ENCODE assay signal across 29 cellular contexts in the genomic region with DNA sequence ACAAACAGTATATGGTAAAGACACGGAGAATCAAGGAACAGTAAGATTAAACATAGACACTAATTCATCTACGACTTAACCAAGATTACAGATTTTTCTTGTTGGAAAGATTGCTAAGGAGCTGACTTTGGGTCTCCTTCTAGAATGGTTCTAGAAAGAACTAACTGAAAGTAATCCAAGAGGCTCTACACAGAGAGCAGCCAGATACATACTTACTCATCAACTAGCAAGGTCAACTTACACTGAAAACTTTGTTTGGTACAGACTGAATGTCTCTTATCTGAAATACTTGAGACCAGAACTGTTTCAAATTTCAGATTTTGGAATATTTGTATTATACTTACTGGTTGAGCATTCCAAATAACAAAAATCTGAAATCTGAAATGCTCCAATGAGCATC. TPM values are rescaled to one million over a fixed set of nuclear protein-coding genes. Genes with fewer than 3 reads are reported as not detected.
DNase-seq lines count a peak whose midpoint lies in the region; ATAC-seq, FAIRE-seq and TF ChIP-seq lines count a peak whose summit lies in the region.
"Had no signal": no experiment of that assay in that cellular context is flagged by ENCODE, and none has a peak within 500 bp of the region (broad histone marks: within the 10 kb centered on the region; RNA-seq: fewer than 3 reads in every experiment).

No MANE protein-coding gene starts in this region.

- no peak overlapping the region for H2BK15ac ChIP-seq in IMR-90 (ENCODE audit: low read depth, low read length)

- no peak overlapping the region for H2BK20ac ChIP-seq in IMR-90 (ENCODE audit: low read depth, low read length)

- no peaks in the 10 kb centered on the region; the same call in 1 of the 2 replicates for H3K9me1 ChIP-seq in IMR-90 (ENCODE audit: insufficient read depth, low read length)

- H3K4me2 ChIP-seq in IMR-90 (ENCODE audit: low read depth, low read length) = peak overlapping the region; percentile 62; the same call in 1 of the 2 replicates

- H3K4me3 Mint-ChIP-seq in activated CD4-positive, alpha-beta T cell treated with anti-CD3 and anti-CD28 coated beads for 36 hours = no peak overlapping the region
- H3K4me3 Mint-ChIP-seq in activated naive CD8-positive, alpha-beta T cell treated with anti-CD3 and anti-CD28 coated beads for 36 hours = no peak overlapping the region
- peak overlapping the region in 4 of 10 donors; percentile 4 to 60 (median 24) for H3K4me3 Mint-ChIP-seq in naive thymus-derived CD4-positive, alpha-beta T cell
- H3K4me3 Mint-ChIP-seq: stimulated activated memory B cell treated with anti-CD40 and anti-IgM and Interleukin-4, amounts not matched to agents 10 μg/mL and 1 μg/mL and 100 μg/mL, for 72 hours had no signal

- peaks cover 11 to 18% of the 10 kb centered on the region in 2 experiments for H3K79me1 ChIP-seq in IMR-90 (ENCODE audit: low read depth in 1 of 2, low read length in 2 of 2)

- no peak for FAIRE-seq in RCC 7860 (lab: Jason Lieb, UNC)
- FAIRE-seq: GM18507 had no signal

- no peak overlapping the region for H4K5ac ChIP-seq in IMR-90 (ENCODE audit: low read depth, low read length)

- H3K27ac Mint-ChIP-seq in activated CD4-positive, alpha-beta T cell treated with anti-CD3 and anti-CD28 coated beads for 36 hours = peak overlapping the region; percentile 43
- H3K27ac Mint-ChIP-seq in activated naive CD8-positive, alpha-beta T cell treated with anti-CD3 and anti-CD28 coated beads for 36 hours = peak overlapping the region; percentile 74
- H3K27ac Mint-ChIP-seq in naive thymus-derived CD4-positive, alpha-beta T cell = peak overlapping the region in 5 of 9 donors; percentile 5 to 87 (median 55)

- no peak overlapping the region for H3K18ac ChIP-seq in IMR-90 (ENCODE audit: low read depth, low read length)

- H2BK5ac ChIP-seq in IMR-90 (ENCODE audit: low read depth, low read length, poor library complexity, severe bottlenecking) = no peak overlapping the region

- TF ChIP-seq POLR2A in IMR-90 (IDR thresholded peaks at IDR 0.05; ENCODE audit: low read depth, low read length) = no peak

- H3K23ac ChIP-seq in IMR-90 (ENCODE audit: low read depth, low read length) = no peak overlapping the region

- peaks cover 13% of the 10 kb centered on the region for H3K36me3 ChIP-seq in IMR-90 (ENCODE audit: control insufficient read depth, insufficient read depth, low read length)
- peaks cover 4 to 37% (median 16%) of the 10 kb centered on the region in 3 experiments for H3K36me3 ChIP-seq in naive thymus-derived CD4-positive, alpha-beta T cell (ENCODE audit: control insufficient read depth in 2 of 3, insufficient read depth in 3 of 3, low read length in 3 of 3)

- no peak for TF ChIP-seq RAD21 in IMR-90 (IDR thresholded peaks at IDR 0.05; ENCODE audit: low read length)

- no peak for TF ChIP-seq CTCF in IMR-90 (conservative IDR thresholded peaks at IDR 0.05; ENCODE audit: low read depth, low read length)

- no peak overlapping the region for H3K27ac ChIP-seq in IMR-90 (ENCODE audit: insufficient read depth, low read length)
- no peak overlapping the region for H3K27ac ChIP-seq in naive thymus-derived CD4-positive, alpha-beta T cell (ENCODE audit: low read depth, low read length)
- H3K27ac ChIP-seq: 22Rv1, C4-2B, coronary artery, RWPE1, SJSA1, upper lobe of left lung had no signal

- H3K9me3 Mint-ChIP-seq in activated CD4-positive, alpha-beta T cell treated with anti-CD3 and anti-CD28 coated beads for 36 hours (ENCODE audit: low read depth) = peaks cover 11% of the 10 kb centered on the region
- H3K9me3 Mint-ChIP-seq in activated naive CD8-positive, alpha-beta T cell treated with anti-CD3 and anti-CD28 coated beads for 36 hours = peaks cover 11% of the 10 kb centered on the region
- H3K9me3 Mint-ChIP-seq in naive thymus-derived CD4-positive, alpha-beta T cell = peaks cover 0 to 22% (median 9%) of the 10 kb centered on the region in 11 donors

- H3K9me3 ChIP-seq in IMR-90 (ENCODE audit: control insufficient read depth, insufficient read depth, low read length) = peaks cover 4% of the 10 kb centered on the region
- peaks cover 0 to 7% (median 0%) of the 10 kb centered on the region in 3 experiments for H3K9me3 ChIP-seq in naive thymus-derived CD4-positive, alpha-beta T cell (ENCODE audit: control insufficient read depth in 2 of 3, low read length in 3 of 3)

- H3K14ac ChIP-seq in IMR-90 (replicated peaks; ENCODE audit: low read depth, low read length) = no peak overlapping the region

- H3K4me1 Mint-ChIP-seq in activated CD4-positive, alpha-beta T cell treated with anti-CD3 and anti-CD28 coated beads for 36 hours = peaks cover 51% of the 10 kb centered on the region
- peaks cover 43% of the 10 kb centered on the region for H3K4me1 Mint-ChIP-seq in activated naive CD8-positive, alpha-beta T cell treated with anti-CD3 and anti-CD28 coated beads for 36 hours
- H3K4me1 Mint-ChIP-seq in naive thymus-derived CD4-positive, alpha-beta T cell = peaks cover 45 to 78% (median 61%) of the 10 kb centered on the region in 7 donors

- POLR2A ChIA-PET in activated CD4-positive, alpha-beta T cell treated with anti-CD3 and anti-CD28 coated beads for 36 hours (lab: Charles Lee) = no interaction called here
- POLR2A ChIA-PET in IMR-90 (lab: Charles Lee; ENCODE audit: unreplicated experiment) = no interaction called here
- POLR2A ChIA-PET in naive thymus-derived CD4-positive, alpha-beta T cell (lab: Charles Lee) = interaction anchor here (1.0 to 1.1 kb wide), 2 partner anchors 19 to 29 kb away, joined by 4 read pairs; no protein-coding TSS in a partner anchor

- no peaks in the 10 kb centered on the region for H3K27me3 ChIP-seq in IMR-90 (ENCODE audit: control insufficient read depth, insufficient read depth, low read length)
- no peaks in the 10 kb centered on the region for H3K27me3 ChIP-seq in naive thymus-derived CD4-positive, alpha-beta T cell (ENCODE audit: control insufficient read depth in 2 of 2, insufficient read depth in 2 of 2, low read length in 2 of 2)
- H3K27me3 ChIP-seq: SJSA1, upper lobe of left lung had no signal

- intact Hi-C loops in activated CD4-positive, alpha-beta T cell treated with anti-CD3 and anti-CD28 coated beads for 36 hours (cut with DNase I, micrococcal nuclease) = no loop called here
- intact Hi-C loops in IMR-90 (cut with micrococcal nuclease) = no loop called here
- intact Hi-C loops in naive thymus-derived CD4-positive, alpha-beta T cell (cut with micrococcal nuclease) = loop anchor here in 1 of 2 donors (1.0 kb wide), 1 partner anchor 14 kb away; no protein-coding TSS in a partner anchor

- no peak overlapping the region for H3K4me3 ChIP-seq in IMR-90 (ENCODE audit: insufficient read depth, low read depth, low read length)
- H3K4me3 ChIP-seq in naive thymus-derived CD4-positive, alpha-beta T cell (ENCODE audit: low read length) = no peak overlapping the region
- H3K4me3 ChIP-seq: coronary artery, lung, SJSA1 had no signal

- whole genome bisulfite sequencing in IMR-90 (ENCODE audit: extremely low coverage in 2 of 2, insufficient read length in 1 of 2), 2 experiments = no CpG with 5 or more reads among the region's 2 CpGs

- no peak for DNase-seq in activated CD4-positive, alpha-beta T cell treated with anti-CD3 and anti-CD28 coated beads for 36 hours
- no peak for DNase-seq in activated CD4-positive, alpha-beta T cell treated with anti-CD3 and anti-CD28 coated beads for 1 hour
- peak; percentile 41 for DNase-seq in IMR-90
- no peak for DNase-seq in activated naive CD8-positive, alpha-beta T cell treated with anti-CD3 and anti-CD28 coated beads for 36 hours
- DNase-seq in naive thymus-derived CD4-positive, alpha-beta T cell = no peak
- DNase-seq in RCC 7860 (ENCODE audit: low spot score) = no peak
- no peak for DNase-seq in activated CD8-positive, alpha-beta memory T cell treated with anti-CD3 and anti-CD28 coated beads, Interleukin-2, amount 50 U/mL, for 48 hours
- DNase-seq: activated CD4-positive, CD25-positive, alpha-beta regulatory T cell; activated naive CD4-positive, alpha-beta T cell treated with Interleukin-2 at 50 U/mL for 16 hours; activated T-cell treated with anti-CD3 and anti-CD28 coated beads for 4 hours; aorta; DMS 273 treated with DMSO at 0.1 percent for 48 hours; effector CD8-positive, alpha-beta T cell; hippocampal formation; left cardiac atrium; NCI-H1092 treated with DMSO at 0.1 percent for 48 hours; NCI-H1694 treated with DMSO at 0.1 percent for 48 hours; stimulated activated CD4-positive, alpha-beta T cell treated with anti-CD3 and anti-CD28 coated beads, Interleukin-15, amount 100 ng/mL, for 24 hours; substantia nigra; upper lobe of left lung had no signal

- in situ Hi-C loops in IMR-90 (cut with MboI; ENCODE audit: low sequenced_read_pairs) = no loop called here

- H2AFZ ChIP-seq in IMR-90 (replicated peaks; ENCODE audit: low read length, poor library complexity) = no peak overlapping the region

- H3K27me3 Mint-ChIP-seq in activated CD4-positive, alpha-beta T cell treated with anti-CD3 and anti-CD28 coated beads for 36 hours = no peaks in the 10 kb centered on the region
- no peaks in the 10 kb centered on the region for H3K27me3 Mint-ChIP-seq in activated naive CD8-positive, alpha-beta T cell treated with anti-CD3 and anti-CD28 coated beads for 36 hours
- no peaks in the 10 kb centered on the region for H3K27me3 Mint-ChIP-seq in naive thymus-derived CD4-positive, alpha-beta T cell
- H3K27me3 Mint-ChIP-seq: stimulated activated memory B cell treated with anti-CD40 and anti-IgM and Interleukin-4, amounts not matched to agents 10 μg/mL and 1 μg/mL and 100 μg/mL, for 72 hours had no signal

- no peak overlapping the region for H2AK9ac ChIP-seq in IMR-90 (replicated peaks; ENCODE audit: low read depth, low read length, poor library complexity)

- no peak overlapping the region for H2BK120ac ChIP-seq in IMR-90 (ENCODE audit: low read depth, low read length)

- BruUV-seq in IMR-90 (replicated peaks; lab: Mats Ljungman, UMichigan) = no TSS peak

- H3K9ac ChIP-seq in IMR-90 (ENCODE audit: low read depth, low read length) = no peak overlapping the region

- no peak overlapping the region for H2AK5ac ChIP-seq in IMR-90 (ENCODE audit: low read depth, low read length)

- H4K91ac ChIP-seq in IMR-90 (ENCODE audit: insufficient read depth, low read depth, low read length) = no peak overlapping the region

- peaks cover 4% of the 10 kb centered on the region for H4K20me1 ChIP-seq in IMR-90 (ENCODE audit: insufficient read depth, low read length)

- no peak overlapping the region for H3K4ac ChIP-seq in IMR-90 (ENCODE audit: low read depth, low read length)

- H4K8ac ChIP-seq in IMR-90 (ENCODE audit: low read depth in 2 of 2, low read length in 2 of 2) = no peak overlapping the region

- ATAC-seq in activated CD4-positive, alpha-beta T cell treated with anti-CD3 and anti-CD28 coated beads for 36 hours = no peak
- ATAC-seq in IMR-90 (ENCODE audit: low read depth) (peak; percentile 79), GM19455 (IDR thresholded peaks at IDR 0.05; ENCODE audit: unreplicated experiment) (no peak)
- ATAC-seq in naive thymus-derived CD4-positive, alpha-beta T cell = no peak
- ATAC-seq: left cardiac atrium; stimulated activated memory B cell treated with anti-CD40 and anti-IgM and Interleukin-4, amounts not matched to agents 10 μg/mL and 1 μg/mL and 100 μg/mL, for 72 hours had no signal

- peaks cover 68% of the 10 kb centered on the region for H3K36me3 Mint-ChIP-seq in activated CD4-positive, alpha-beta T cell treated with anti-CD3 and anti-CD28 coated beads for 36 hours (ENCODE audit: low read depth)
- peaks cover 76% of the 10 kb centered on the region for H3K36me3 Mint-ChIP-seq in activated naive CD8-positive, alpha-beta T cell treated with anti-CD3 and anti-CD28 coated beads for 36 hours
- H3K36me3 Mint-ChIP-seq in naive thymus-derived CD4-positive, alpha-beta T cell = peaks cover 21 to 68% (median 57%) of the 10 kb centered on the region in 5 donors

- no peak overlapping the region for H3K56ac ChIP-seq in IMR-90 (ENCODE audit: extremely low read depth, insufficient read depth, low read length)

- CTCF ChIA-PET in activated CD4-positive, alpha-beta T cell treated with anti-CD3 and anti-CD28 coated beads for 36 hours (lab: Charles Lee) = interaction anchor here (1.1 to 1.2 kb wide), 2 partner anchors 9 to 11 kb away, joined by 4 read pairs; no protein-coding TSS in a partner anchor
- CTCF ChIA-PET in IMR-90 (lab: Yijun Ruan, JAX) = no interaction called here
- CTCF ChIA-PET in naive thymus-derived CD4-positive, alpha-beta T cell (lab: Charles Lee) = interaction anchor here (0.6 to 1.4 kb wide), 5 partner anchors 9 to 125 kb away, joined by 3 to 5 read pairs (median 3); no protein-coding TSS in a partner anchor

- H3K4me1 ChIP-seq in IMR-90 (ENCODE audit: control insufficient read depth, insufficient read depth, low read length) = peaks cover 2% of the 10 kb centered on the region; the same call in 1 of the 2 replicates
- peaks cover 26 to 29% of the 10 kb centered on the region in 2 donors for H3K4me1 ChIP-seq in naive thymus-derived CD4-positive, alpha-beta T cell (ENCODE audit: control insufficient read depth in 2 of 2, insufficient read depth in 2 of 2, low read length in 2 of 2)

- dilution Hi-C loops in IMR-90 (cut with HindIII; ENCODE audit: low sequenced_read_pairs, unreplicated experiment) = no loop called here

RNA-seq across cellular contexts. Expression of gene C21orf91, which starts 5.8 kb away (rescaled TPM):
- 10 to 100 TPM; 20.8 to 22.9 TPM for total RNA-seq in activated CD4-positive, alpha-beta T cell treated with anti-CD3 and anti-CD28 coated beads for 36 hours
- total RNA-seq in IMR-90 (2012; rRNA removed) = 9.3 and 13.1 TPM in 2 replicates
- 3.6 and 3.7 TPM in 2 replicates for polyA plus RNA-seq in IMR-90 (2012; rRNA removed)
- 0.47 and 0.86 TPM in 2 replicates for polyA plus RNA-seq in IMR-90 (2012; cell fraction: cytosol; rRNA removed)
- polyA plus RNA-seq in IMR-90 (2012; cell fraction: nucleus; rRNA removed; ENCODE audit: low replicate concordance) = 0.34 and 2.5 TPM in 2 replicates
- total RNA-seq in activated naive CD8-positive, alpha-beta T cell treated with anti-CD3 and anti-CD28 coated beads for 36 hours = 10 to 100 TPM; 35.0 to 36.5 TPM
- 10 to 100 TPM; 26.0 to 59.8 (median 57.7) TPM for total RNA-seq in naive thymus-derived CD4-positive, alpha-beta T cell
- 10 to 100 TPM; 34.6 to 40.8 TPM for polyA plus RNA-seq in naive thymus-derived CD4-positive, alpha-beta T cell
